In genomic region chr11:17386331-17387084, GRCh38 we compare ENCODE assay signal across 8 cellular contexts. TPM values are rescaled to one million over a fixed set of nuclear protein-coding genes. Genes with fewer than 3 reads are reported as not detected.
DNase-seq lines count a peak whose midpoint lies in the region; ATAC-seq lines count a peak whose summit lies in the region.

No MANE protein-coding gene starts in this region.

- ATAC-seq in GM19328 (IDR thresholded peaks at IDR 0.05; ENCODE audit: unreplicated experiment): peak; percentile 44

- DNase-seq in COLO829 (ENCODE audit: low spot score) (peak; percentile 39), HK-2 (ENCODE audit: unreplicated experiment) (peak; percentile 30), RPMI7951 (ENCODE audit: low read depth) (peak; percentile 12), astrocyte of the hippocampus (ENCODE audit: low read depth, low spot score) (peak; percentile 50), iPS-NIHi11 (ENCODE audit: low spot score) (peak; percentile 57), OCI-M2 (lab: John Stamatoyannopoulos, UW; ENCODE audit: unreplicated experiment) (no peak)
- peak; percentile 43 to 66 for DNase-seq in stimulated activated CD4-positive, alpha-beta T cell treated with anti-CD3 and anti-CD28 coated beads, Interleukin-2, amount 100 ng/mL, for 24 hours

RNA-seq across cellular contexts. Expression of gene KCNJ11, which starts 2.0 kb away (rescaled TPM):
- total RNA-seq in RPMI7951 (2014; rRNA removed; shearing (Covaris generic)): not detected in 2 replicates

RNA-seq across cellular contexts. Expression of gene NCR3LG1, which starts 34.9 kb away (rescaled TPM):
- total RNA-seq in RPMI7951 (2014; rRNA removed; shearing (Covaris generic)): 1.1 TPM in 2 replicates
